ENCODE assay signal across 7 cellular contexts in genomic region chr18:32919799-32920198, GRCh38.
DNase-seq lines count a peak whose midpoint lies in the region; ATAC-seq and TF ChIP-seq lines count a peak whose summit lies in the region.

No MANE protein-coding gene starts in this region.

- H3K36me3 Mint-ChIP-seq in GM23338 (ENCODE audit: low read depth) (no peaks in the 10 kb centered on the region), IgD-negative memory B cell (peaks cover 2% of the 10 kb centered on the region)
- no peaks in the 10 kb centered on the region for H3K36me3 Mint-ChIP-seq in CD8-positive, alpha-beta T cell

- H3K27ac Mint-ChIP-seq in GM23338 (no peak overlapping the region), IgD-negative memory B cell (peak overlapping the region in 2 of 3 donors; percentile 3 to 40)
- no peak overlapping the region for H3K27ac Mint-ChIP-seq in CD8-positive, alpha-beta T cell

- intact Hi-C loops in uterus (cut with DNase I; ENCODE audit: low total_unique reads), result no loop called here
- intact Hi-C loops in CD8-positive, alpha-beta T cell (cut with DNase I, micrococcal nuclease), result no loop called here

- POLR2A ChIA-PET in CD8-positive, alpha-beta T cell (lab: Charles Lee), result no interaction called here

- H2AFZ ChIP-seq in GM23338, result no peak overlapping the region

- H3K9me2 ChIP-seq in GM23338 (ENCODE audit: insufficient read depth), result no peaks in the 10 kb centered on the region

- TF ChIP-seq POLR2A in uterus (IDR thresholded peaks at IDR 0.05), result no peak

- H3K4me1 Mint-ChIP-seq in GM23338, result no peaks in the 10 kb centered on the region
- peaks cover 16 to 36% (median 26%) of the 10 kb centered on the region in 3 donors for H3K4me1 Mint-ChIP-seq in IgD-negative memory B cell
- H3K4me1 Mint-ChIP-seq in CD8-positive, alpha-beta T cell (ENCODE audit: low read depth), result no peaks in the 10 kb centered on the region

- no peaks in the 10 kb centered on the region for H3K79me2 ChIP-seq in GM23338 (replicated peaks; ENCODE audit: insufficient read depth)

- H3K27me3 ChIP-seq in GM23338 (ENCODE audit: insufficient read depth) (no peaks in the 10 kb centered on the region), uterus (no peaks in the 10 kb centered on the region)
- no peaks in the 10 kb centered on the region for H3K27me3 ChIP-seq in CD8-positive, alpha-beta T cell (ENCODE audit: insufficient read depth, low read length)

- peak; percentile 98 for ATAC-seq in GM18502 (IDR thresholded peaks at IDR 0.05; ENCODE audit: poor library complexity, unreplicated experiment)
- ATAC-seq in GM23338, result peak; percentile 100
- ATAC-seq in CD8-positive, alpha-beta T cell, result no peak

- H3F3A ChIP-seq in GM23338 (replicated peaks; ENCODE audit: low read depth), result no peaks in the 10 kb centered on the region

- H3K9me3 Mint-ChIP-seq in GM23338, result no peaks in the 10 kb centered on the region
- H3K9me3 Mint-ChIP-seq in IgD-negative memory B cell, result no peaks in the 10 kb centered on the region
- H3K9me3 Mint-ChIP-seq in CD8-positive, alpha-beta T cell, result peaks cover 5% of the 10 kb centered on the region

- H3K4me3 Mint-ChIP-seq in GM23338 (no peak overlapping the region), IgD-negative memory B cell (no peak overlapping the region)
- no peak overlapping the region for H3K4me3 Mint-ChIP-seq in CD8-positive, alpha-beta T cell

- H3K27me3 Mint-ChIP-seq in GM23338 (ENCODE audit: insufficient read depth, low read depth, poor library complexity) (no peaks in the 10 kb centered on the region), IgD-negative memory B cell (no peaks in the 10 kb centered on the region)
- no peaks in the 10 kb centered on the region for H3K27me3 Mint-ChIP-seq in CD8-positive, alpha-beta T cell (ENCODE audit: low read depth)

- DNase-seq in GM23338 (ENCODE audit: low spot score) (peak; percentile 92), OCI-M1 (lab: John Stamatoyannopoulos, UW) (peak; percentile 74), fibroblast of pulmonary artery (ENCODE audit: low read depth) (peak; percentile 3), uterus (no peak)
- no peak for DNase-seq in CD8-positive, alpha-beta T cell

- no peaks in the 10 kb centered on the region for H4K20me1 ChIP-seq in GM23338 (replicated peaks; ENCODE audit: insufficient read depth)

- no peak overlapping the region for H3K4me2 ChIP-seq in GM23338

- H3K27ac ChIP-seq in GM23338 (ENCODE audit: low read depth), result no peak overlapping the region
- no peak overlapping the region for H3K27ac ChIP-seq in uterus
- H3K27ac ChIP-seq in CD8-positive, alpha-beta T cell (ENCODE audit: low read depth, low read length), result no peak overlapping the region

- no peaks in the 10 kb centered on the region for H3K36me3 ChIP-seq in GM23338 (ENCODE audit: insufficient read depth)
- H3K36me3 ChIP-seq in uterus, result no peaks in the 10 kb centered on the region
- H3K36me3 ChIP-seq in CD8-positive, alpha-beta T cell (ENCODE audit: insufficient read depth, low read length), result no peaks in the 10 kb centered on the region

- no peak overlapping the region for H3K4me3 ChIP-seq in GM23338
- H3K4me3 ChIP-seq in fibroblast of pulmonary artery (replicated peaks; ENCODE audit: low read depth, low read length), result no peak overlapping the region
- H3K4me3 ChIP-seq in uterus, result no peak overlapping the region
- H3K4me3 ChIP-seq in CD8-positive, alpha-beta T cell (ENCODE audit: low read depth, low read length), result no peak overlapping the region

- H3K9me3 ChIP-seq in uterus, result no peaks in the 10 kb centered on the region
- no peaks in the 10 kb centered on the region for H3K9me3 ChIP-seq in CD8-positive, alpha-beta T cell (ENCODE audit: low read length)

- TF ChIP-seq CTCF in GM23338 (conservative IDR thresholded peaks at IDR 0.05; ENCODE audit: low read depth in 2 of 2), result peak; percentile 82 to 93
- TF ChIP-seq CTCF in fibroblast of pulmonary artery (IDR thresholded peaks at IDR 0.05; ENCODE audit: low read length, missing control alignments), result peak; percentile 24
- no peak for TF ChIP-seq CTCF in uterus (IDR thresholded peaks at IDR 0.05)
- TF ChIP-seq CTCF in CD8-positive, alpha-beta T cell (IDR thresholded peaks at IDR 0.05), result no peak

- CTCF ChIA-PET in CD8-positive, alpha-beta T cell (lab: Charles Lee), result no interaction called here

- H3K4me1 ChIP-seq in GM23338 (ENCODE audit: insufficient read depth), result no peaks in the 10 kb centered on the region
- no peaks in the 10 kb centered on the region for H3K4me1 ChIP-seq in uterus
- H3K4me1 ChIP-seq in CD8-positive, alpha-beta T cell (ENCODE audit: insufficient read depth, low read length), result no peaks in the 10 kb centered on the region

TF ChIP-seq in GM23338, 12 proteins besides CTCF, POLR2A, EP300 and RAD21:
- peak; percentile 83 for TF ChIP-seq ZNF462 (CRISPR knock-in tag; IDR thresholded peaks at IDR 0.05)
- TF ChIP-seq EZH2 (IDR thresholded peaks at IDR 0.05; ENCODE audit: low read depth, unreplicated experiment), result no peak

Comparison
In these comparisons a context has a peak if more than half of its experiments do, and no peak if none do; other contexts are left out.
1. DNase-seq: peak in GM23338 (single experiment), OCI-M1 (single experiment) and fibroblast of pulmonary artery (single experiment); none in uterus (0 of 2) and CD8-positive, alpha-beta T cell (0 of 7).
2. H3K27ac Mint-ChIP-seq: peak in IgD-negative memory B cell (2 of 3); none in GM23338 (single experiment) and CD8-positive, alpha-beta T cell (single experiment).
3. CTCF ChIP-seq: peak in GM23338 (2 of 2) and fibroblast of pulmonary artery (single experiment); none in uterus (0 of 4) and CD8-positive, alpha-beta T cell (single experiment).